In genomic region chr19:51387924-51388389, GRCh38 we compare ENCODE assay signal across 26 cellular contexts. TPM values are rescaled to one million over a fixed set of nuclear protein-coding genes. Genes with fewer than 3 reads are reported as not detected.
DNase-seq lines count a peak whose midpoint lies in the region; ATAC-seq, FAIRE-seq and TF ChIP-seq lines count a peak whose summit lies in the region.
"Had no signal": no experiment of that assay in that cellular context is flagged by ENCODE, and none has a peak within 500 bp of the region (broad histone marks: within the 10 kb centered on the region; RNA-seq: fewer than 3 reads in every experiment).

A gene with protein sequence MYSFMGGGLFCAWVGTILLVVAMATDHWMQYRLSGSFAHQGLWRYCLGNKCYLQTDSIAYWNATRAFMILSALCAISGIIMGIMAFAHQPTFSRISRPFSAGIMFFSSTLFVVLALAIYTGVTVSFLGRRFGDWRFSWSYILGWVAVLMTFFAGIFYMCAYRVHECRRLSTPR (minus strand): TSS chr19:51387974. CDS start chr19:51387443, 531 bp downstream.

- no peak for FAIRE-seq in kidney (lab: Jason Lieb, UNC)

- H3K9ac ChIP-seq in kidney (ENCODE audit: low read length in 2 of 2), result no peak within 1 kb of the TSS

- H3K36me3 ChIP-seq in kidney (ENCODE audit: control insufficient read depth in 1 of 2, insufficient read depth in 2 of 2, low read length in 2 of 2), result no peaks in the 10 kb centered on the region
- H3K36me3 ChIP-seq: colonic mucosa, HAP-1 had no signal

- BruUV-seq in MCF 10A (replicated peaks; lab: Mats Ljungman, UMichigan), result no TSS peak

- H3K4me1 Mint-ChIP-seq in activated T-cell treated with anti-CD3 and anti-CD28 coated beads, Interleukin-2, amount 50 U/mL, for 24 hours (ENCODE audit: low read depth), result peaks cover 22% of the 10 kb centered on the region
- H3K4me1 Mint-ChIP-seq in activated T-cell treated with anti-CD3 and anti-CD28 coated beads, Interleukin-2, amount 50 U/mL, for 72 hours (ENCODE audit: low read depth), result peaks cover 41% of the 10 kb centered on the region
- peaks cover 19% of the 10 kb centered on the region for H3K4me1 Mint-ChIP-seq in stimulated activated memory B cell treated with anti-CD40 and anti-IgM and Interleukin-4, amounts not matched to agents 10 μg/mL and 1 μg/mL and 100 μg/mL, for 72 hours
- H3K4me1 Mint-ChIP-seq in MCF 10A (ENCODE audit: insufficient read depth, unreplicated experiment), result no peaks in the 10 kb centered on the region

- CTCF ChIA-PET in MCF 10A (lab: Yijun Ruan, JAX), result interaction anchor here (0.6 to 0.9 kb wide), 2 partner anchors 13 to 329 kb away, joined by 3 to 4 read pairs; no protein-coding TSS in a partner anchor

- POLR2A ChIA-PET in MCF 10A (lab: Yijun Ruan, JAX), result no interaction called here

- no peaks in the 10 kb centered on the region for H3K36me3 Mint-ChIP-seq in activated T-cell treated with anti-CD3 and anti-CD28 coated beads, Interleukin-2, amount 50 U/mL, for 24 hours (ENCODE audit: low read depth)
- H3K36me3 Mint-ChIP-seq in activated T-cell treated with anti-CD3 and anti-CD28 coated beads, Interleukin-2, amount 50 U/mL, for 72 hours (ENCODE audit: insufficient read depth in 2 of 2), result peaks cover 0 to 1% of the 10 kb centered on the region in 2 donors
- no peaks in the 10 kb centered on the region for H3K36me3 Mint-ChIP-seq in stimulated activated memory B cell treated with anti-CD40 and anti-IgM and Interleukin-4, amounts not matched to agents 10 μg/mL and 1 μg/mL and 100 μg/mL, for 72 hours
- no peaks in the 10 kb centered on the region for H3K36me3 Mint-ChIP-seq in MCF 10A (ENCODE audit: insufficient read depth, unreplicated experiment)
- H3K36me3 Mint-ChIP-seq: brain had no signal

- H3K4me1 ChIP-seq in kidney (ENCODE audit: control insufficient read depth in 1 of 2, insufficient read depth in 1 of 2, low read depth in 1 of 2, low read length in 2 of 2), result no peaks in the 10 kb centered on the region
- H3K4me1 ChIP-seq: colonic mucosa, HAP-1, testis had no signal

- intact Hi-C loops in kidney (cut with DNase I) (no loop called here), MCF 10A (cut with micrococcal nuclease) (no loop called here)

- no peak within 1 kb of the TSS for H3K27ac ChIP-seq in kidney (ENCODE audit: low read depth in 2 of 2, low read length in 2 of 2)
- H3K27ac ChIP-seq: colonic mucosa, testis, VCaP had no signal

- peak within 1 kb of the TSS; percentile 15 for H3K4me3 Mint-ChIP-seq in activated T-cell treated with anti-CD3 and anti-CD28 coated beads, Interleukin-2, amount 50 U/mL, for 24 hours
- no peak within 1 kb of the TSS for H3K4me3 Mint-ChIP-seq in activated T-cell treated with anti-CD3 and anti-CD28 coated beads, Interleukin-2, amount 50 U/mL, for 72 hours
- no peak within 1 kb of the TSS for H3K4me3 Mint-ChIP-seq in stimulated activated memory B cell treated with anti-CD40 and anti-IgM and Interleukin-4, amounts not matched to agents 10 μg/mL and 1 μg/mL and 100 μg/mL, for 72 hours
- H3K4me3 Mint-ChIP-seq in MCF 10A (ENCODE audit: unreplicated experiment), result no peak within 1 kb of the TSS
- H3K4me3 Mint-ChIP-seq: activated naive CD4-positive, alpha-beta T cell treated with anti-CD3 and anti-CD28 coated beads, Interleukin-2, amount 10 ng/mL, durations not matched to agents 7 days and 5 days; brain had no signal

- no peaks in the 10 kb centered on the region for H3K9me3 Mint-ChIP-seq in activated T-cell treated with anti-CD3 and anti-CD28 coated beads, Interleukin-2, amount 50 U/mL, for 24 hours
- H3K9me3 Mint-ChIP-seq in activated T-cell treated with anti-CD3 and anti-CD28 coated beads, Interleukin-2, amount 50 U/mL, for 72 hours, result peaks cover 0 to 3% of the 10 kb centered on the region in 2 donors
- no peaks in the 10 kb centered on the region for H3K9me3 Mint-ChIP-seq in stimulated activated memory B cell treated with anti-CD40 and anti-IgM and Interleukin-4, amounts not matched to agents 10 μg/mL and 1 μg/mL and 100 μg/mL, for 72 hours
- H3K9me3 Mint-ChIP-seq in MCF 10A (ENCODE audit: unreplicated experiment), result no peaks in the 10 kb centered on the region
- H3K9me3 Mint-ChIP-seq: activated naive CD4-positive, alpha-beta T cell treated with anti-CD3 and anti-CD28 coated beads, Interleukin-2, amount 10 ng/mL, durations not matched to agents 7 days and 5 days; brain had no signal

- no peaks in the 10 kb centered on the region for H3K9me3 ChIP-seq in kidney (ENCODE audit: control insufficient read depth in 1 of 2, low read length in 2 of 2)
- H3K9me3 ChIP-seq: colonic mucosa, HAP-1, testis had no signal

- in situ Hi-C loops in GM13976 (cut with MboI; ENCODE audit: low sequenced_read_pairs, unreplicated experiment), result no loop called here

- no peak within 1 kb of the TSS for H3K4me3 ChIP-seq in kidney (ENCODE audit: low read length in 2 of 2)
- H3K4me3 ChIP-seq: colonic mucosa, HAP-1, testis had no signal

- H3K27me3 Mint-ChIP-seq in activated T-cell treated with anti-CD3 and anti-CD28 coated beads, Interleukin-2, amount 50 U/mL, for 24 hours, result no peaks in the 10 kb centered on the region
- no peaks in the 10 kb centered on the region for H3K27me3 Mint-ChIP-seq in activated T-cell treated with anti-CD3 and anti-CD28 coated beads, Interleukin-2, amount 50 U/mL, for 72 hours (ENCODE audit: low read depth)
- peaks cover 9% of the 10 kb centered on the region for H3K27me3 Mint-ChIP-seq in stimulated activated memory B cell treated with anti-CD40 and anti-IgM and Interleukin-4, amounts not matched to agents 10 μg/mL and 1 μg/mL and 100 μg/mL, for 72 hours
- no peaks in the 10 kb centered on the region for H3K27me3 Mint-ChIP-seq in MCF 10A (ENCODE audit: insufficient read depth, unreplicated experiment)

- TF ChIP-seq CTCF in kidney (IDR thresholded peaks at IDR 0.05; ENCODE audit: borderline replicate concordance, extremely low read depth, insufficient read depth), result no peak
- no peak for TF ChIP-seq CTCF in MCF 10A (IDR thresholded peaks at IDR 0.05; ENCODE audit: unreplicated experiment)
- no peak for TF ChIP-seq CTCF in GM13976 (IDR thresholded peaks at IDR 0.05; ENCODE audit: borderline replicate concordance, control extremely low read depth, extremely low read depth, insufficient read depth, missing control alignments)

- peak in 1 of 2 donors; percentile 20 for ATAC-seq in activated T-cell treated with anti-CD3 and anti-CD28 coated beads, Interleukin-2, amount 50 U/mL, for 72 hours (replicated peaks in 1 of 2)
- peak; percentile 9 for ATAC-seq in stimulated activated memory B cell treated with anti-CD40 and anti-IgM and Interleukin-4, amounts not matched to agents 10 μg/mL and 1 μg/mL and 100 μg/mL, for 72 hours

- H3K27ac Mint-ChIP-seq in activated T-cell treated with anti-CD3 and anti-CD28 coated beads, Interleukin-2, amount 50 U/mL, for 24 hours, result peak within 1 kb of the TSS; percentile 35
- peak within 1 kb of the TSS; percentile 21 for H3K27ac Mint-ChIP-seq in activated T-cell treated with anti-CD3 and anti-CD28 coated beads, Interleukin-2, amount 50 U/mL, for 72 hours
- peak within 1 kb of the TSS; percentile 5 for H3K27ac Mint-ChIP-seq in stimulated activated memory B cell treated with anti-CD40 and anti-IgM and Interleukin-4, amounts not matched to agents 10 μg/mL and 1 μg/mL and 100 μg/mL, for 72 hours
- no peak within 1 kb of the TSS for H3K27ac Mint-ChIP-seq in MCF 10A (ENCODE audit: low read depth, unreplicated experiment)
- H3K27ac Mint-ChIP-seq: activated naive CD4-positive, alpha-beta T cell treated with anti-CD3 and anti-CD28 coated beads, Interleukin-2, amount 10 ng/mL, durations not matched to agents 7 days and 5 days had no signal

- DNase-seq in activated T-cell treated with anti-CD3 and anti-CD28 coated beads, Interleukin-2, amount 50 U/mL, for 24 hours, result no peak
- DNase-seq in activated T-cell treated with anti-CD3 and anti-CD28 coated beads, Interleukin-2, amount 50 U/mL, for 1 hour, result no peak
- DNase-seq in activated T-cell treated with anti-CD3 and anti-CD28 coated beads, Interleukin-2, amount 50 U/mL, for 72 hours, result no peak
- DNase-seq in kidney, result peak; percentile 50
- DNase-seq in MCF 10A (ENCODE audit: unreplicated experiment), result no peak
- no peak for DNase-seq in GM13976 (ENCODE audit: low spot score)
- DNase-seq in COLO668 (lab: John Stamatoyannopoulos, UW; ENCODE audit: unreplicated experiment), result no peak
- DNase-seq: ACHN; activated naive CD4-positive, alpha-beta T cell treated with anti-CD3 and anti-CD28 coated beads, Interleukin-2, amount 10 ng/mL, durations not matched to agents 7 days and 5 days; colonic mucosa; DMS153; foreskin fibroblast; GF-D8; hippocampal formation; kidney glomerular epithelial cell; mesendoderm; NCI-H1436 treated with DMSO at 0.1 percent for 48 hours; SHP77 treated with DMSO at 0.1 percent for 48 hours; T-helper 1 cell; testis had no signal

RNA-seq across cellular contexts. Expression of the gene that starts here (rescaled TPM):
- 1 to 10 TPM; 1.0 to 2.0 TPM for total RNA-seq in activated T-cell treated with anti-CD3 and anti-CD28 coated beads, Interleukin-2, amount 50 U/mL, for 72 hours
- not detected for total RNA-seq in kidney
- polyA plus RNA-seq in kidney (ENCODE audit: insufficient read depth, low read depth, low replicate concordance), result not detected
- total RNA-seq in MCF 10A (2022), result not detected in 2 replicates
- total RNA-seq: colonic mucosa, OCI-LY7 had no signal
- polyA plus RNA-seq: neural cell had no signal

Comparison
In these comparisons a context has a peak if more than half of its experiments do, and no peak if none do; other contexts are left out.
1. Peak in DNase-seq in kidney; RNA of the gene not detected or under 1 TPM.